ENCODE assay signal across 1 cellular context in genomic region chr16:383326-384020, GRCh38.
TF ChIP-seq lines count a peak whose summit lies in the region.

No MANE protein-coding gene starts in this region.

TF ChIP-seq in H1, 55 proteins besides CTCF, POLR2A, EP300 and RAD21:
- TF ChIP-seq POU5F1 (IDR thresholded peaks at IDR 0.05; ENCODE audit: low read depth, low read length) (no peak), GABPA (IDR thresholded peaks at IDR 0.05; ENCODE audit: borderline replicate concordance, insufficient read depth, low read length) (no peak), E2F6 (IDR thresholded peaks at IDR 0.05) (no peak), ASH2L (IDR thresholded peaks at IDR 0.05; ENCODE audit: low read length) (peak; percentile 74), EGR1 (IDR thresholded peaks at IDR 0.05; ENCODE audit: borderline replicate concordance, low read depth, low read length) (0 out of 2 replicates have a peak, but pooled peaks have one; percentile 32), YY1 (IDR thresholded peaks at IDR 0.05; ENCODE audit: low read depth, low read length) (0 out of 2 replicates have a peak, but pooled peaks have one; percentile 50), MAX (IDR thresholded peaks at IDR 0.05) (peak; percentile 54; the same call in 1 of the 2 replicates), FOSL1 (IDR thresholded peaks at IDR 0.05; ENCODE audit: insufficient read depth, low read depth, low read length) (no peak), CHD2 (IDR thresholded peaks at IDR 0.05; ENCODE audit: low read length) (peak; percentile 5; the same call in 1 of the 2 replicates), CEBPB (IDR thresholded peaks at IDR 0.05; ENCODE audit: low read depth, low read length) (no peak), TBP (IDR thresholded peaks at IDR 0.05; ENCODE audit: low read depth, low read length) (no peak), KDM1A (IDR thresholded peaks at IDR 0.05; ENCODE audit: borderline replicate concordance, low read length) (peak; percentile 21; the same call in 1 of the 2 replicates), SUZ12 (IDR thresholded peaks at IDR 0.05; ENCODE audit: low read length) (no peak; the same call in 1 of the 2 replicates), CHD7 (IDR thresholded peaks at IDR 0.05; ENCODE audit: insufficient replicate concordance, low read length) (no peak), RXRA (IDR thresholded peaks at IDR 0.05; ENCODE audit: insufficient read depth, low read depth, low read length) (no peak), POLR2AphosphoS5 (IDR thresholded peaks at IDR 0.05; ENCODE audit: low read depth, low read length) (peak; percentile 28; the same call in 1 of the 2 replicates), EZH2 (IDR thresholded peaks at IDR 0.05; ENCODE audit: low read depth, low read length, severe bottlenecking) (no peak), KDM5A (IDR thresholded peaks at IDR 0.05; ENCODE audit: low read length) (no peak), NRF1 (IDR thresholded peaks at IDR 0.05; ENCODE audit: low read depth, low read length) (no peak), RBBP5 (IDR thresholded peaks at IDR 0.05; ENCODE audit: borderline replicate concordance, low read depth, low read length) (0 out of 2 replicates have a peak, but pooled peaks have one; percentile 49), TEAD4 (IDR thresholded peaks at IDR 0.05; ENCODE audit: low read depth, low read length) (no peak), JUND (IDR thresholded peaks at IDR 0.05; ENCODE audit: low read length) (no peak), BACH1 (IDR thresholded peaks at IDR 0.05; ENCODE audit: low read length) (no peak), SIN3A (conservative IDR thresholded peaks at IDR 0.05 in 1 of 2, IDR thresholded peaks at IDR 0.05 in 1 of 2; ENCODE audit: low read depth in 1 of 2, low read length in 2 of 2) (0 out of 4 replicates have a peak, but pooled peaks of 1 of the 2 experiments have one; percentile 20), NANOG (IDR thresholded peaks at IDR 0.05; ENCODE audit: insufficient read depth, low read depth, low read length, poor library complexity, severe bottlenecking) (peak; percentile 58), ATF2 (IDR thresholded peaks at IDR 0.05; ENCODE audit: low read length) (no peak)
